In genomic region chr3:124730129-124730919, GRCh38 we compare ENCODE assay signal across 9 cellular contexts. TPM values are rescaled to one million over a fixed set of nuclear protein-coding genes. Genes with fewer than 3 reads are reported as not detected.
DNase-seq lines count a peak whose midpoint lies in the region; ATAC-seq, FAIRE-seq and TF ChIP-seq lines count a peak whose summit lies in the region.
"Had no signal": no experiment of that assay in that cellular context is flagged by ENCODE, and none has a peak within 500 bp of the region (broad histone marks: within the 10 kb centered on the region; RNA-seq: fewer than 3 reads in every experiment).

Gene UMPS (plus strand): TSS chr3:124730452. CDS start chr3:124730472, 20 bp downstream.

- H3K4me3 ChIP-seq in BE2C (ENCODE audit: low read depth, low read length) = peak within 1 kb of the TSS; percentile 100

- no peaks in the 10 kb centered on the region for H3K9me3 ChIP-seq in BE2C

- peaks cover 23% of the 10 kb centered on the region for H3K36me3 Mint-ChIP-seq in activated CD4-positive, alpha-beta T cell treated with anti-CD3 and anti-CD28 coated beads, Interleukin-2, amount 10 ng/mL, durations not matched to agents 24 days and 14 days (ENCODE audit: low read depth)
- peaks cover 11% of the 10 kb centered on the region for H3K36me3 Mint-ChIP-seq in dendritic cell treated with granulocyte-macrophage colony-stimulating factor and Interleukin-4, amounts not matched to agents 40 ng/mL and 50 ng/mL, for 4 days (ENCODE audit: low read depth)

- ATAC-seq in HG03442 (IDR thresholded peaks at IDR 0.05; ENCODE audit: unreplicated experiment) (peak; percentile 94), left lobe of liver (peak; percentile 99)

- peaks cover 15% of the 10 kb centered on the region for H3K36me3 ChIP-seq in BE2C

- peak within 1 kb of the TSS; percentile 100 for H3K4me3 Mint-ChIP-seq in activated CD4-positive, alpha-beta T cell treated with anti-CD3 and anti-CD28 coated beads, Interleukin-2, amount 10 ng/mL, durations not matched to agents 24 days and 14 days
- peak within 1 kb of the TSS; percentile 99 for H3K4me3 Mint-ChIP-seq in dendritic cell treated with granulocyte-macrophage colony-stimulating factor and Interleukin-4, amounts not matched to agents 40 ng/mL and 50 ng/mL, for 4 days

- H3K4me1 ChIP-seq in BE2C = no peaks in the 10 kb centered on the region

- intact Hi-C loops in activated CD4-positive, alpha-beta T cell treated with anti-CD3 and anti-CD28 coated beads, Interleukin-2, amount 10 ng/mL, durations not matched to agents 24 days and 14 days (cut with micrococcal nuclease) = loop anchor here (2.0 kb wide), 1 partner anchor 864 kb away; the partner anchor contains the start of gene OSBPL11
- intact Hi-C loops in dendritic cell treated with granulocyte-macrophage colony-stimulating factor and Interleukin-4, amounts not matched to agents 40 ng/mL and 50 ng/mL, for 4 days (cut with micrococcal nuclease) = no loop called here

- H3K9me3 Mint-ChIP-seq in activated CD4-positive, alpha-beta T cell treated with anti-CD3 and anti-CD28 coated beads, Interleukin-2, amount 10 ng/mL, durations not matched to agents 24 days and 14 days = peaks cover 5% of the 10 kb centered on the region
- no peaks in the 10 kb centered on the region for H3K9me3 Mint-ChIP-seq in dendritic cell treated with granulocyte-macrophage colony-stimulating factor and Interleukin-4, amounts not matched to agents 40 ng/mL and 50 ng/mL, for 4 days

- peak within 1 kb of the TSS; percentile 100 for H3K27ac Mint-ChIP-seq in activated CD4-positive, alpha-beta T cell treated with anti-CD3 and anti-CD28 coated beads, Interleukin-2, amount 10 ng/mL, durations not matched to agents 24 days and 14 days
- peak within 1 kb of the TSS; percentile 99 for H3K27ac Mint-ChIP-seq in dendritic cell treated with granulocyte-macrophage colony-stimulating factor and Interleukin-4, amounts not matched to agents 40 ng/mL and 50 ng/mL, for 4 days

- no peaks in the 10 kb centered on the region for H3K27me3 ChIP-seq in BE2C

- no peak for TF ChIP-seq CTCF in BE2C (IDR thresholded peaks at IDR 0.05; ENCODE audit: low read depth, low read length)

- peaks cover 22% of the 10 kb centered on the region for H3K4me1 Mint-ChIP-seq in activated CD4-positive, alpha-beta T cell treated with anti-CD3 and anti-CD28 coated beads, Interleukin-2, amount 10 ng/mL, durations not matched to agents 24 days and 14 days
- H3K4me1 Mint-ChIP-seq in dendritic cell treated with granulocyte-macrophage colony-stimulating factor and Interleukin-4, amounts not matched to agents 40 ng/mL and 50 ng/mL, for 4 days (ENCODE audit: low read depth) = peaks cover 21% of the 10 kb centered on the region

- peaks cover 17% of the 10 kb centered on the region for H3K27me3 Mint-ChIP-seq in activated CD4-positive, alpha-beta T cell treated with anti-CD3 and anti-CD28 coated beads, Interleukin-2, amount 10 ng/mL, durations not matched to agents 24 days and 14 days
- H3K27me3 Mint-ChIP-seq in dendritic cell treated with granulocyte-macrophage colony-stimulating factor and Interleukin-4, amounts not matched to agents 40 ng/mL and 50 ng/mL, for 4 days = peaks cover 17% of the 10 kb centered on the region

- FAIRE-seq in GM19239 (lab: Jason Lieb, UNC) = peak; percentile 95
- FAIRE-seq: colon had no signal

- peak; percentile 94 for DNase-seq in BE2C
- DNase-seq in GM19239 (ENCODE audit: insufficient read length, low spot score) = peak; percentile 81
- DNase-seq in NCI-H524 treated with DMSO at 0.1 percent for 48 hours (lab: John Stamatoyannopoulos, UW) = peak; percentile 75
- peak; percentile 98 for DNase-seq in activated CD4-positive, alpha-beta T cell treated with anti-CD3 and anti-CD28 coated beads, Interleukin-2, amount 10 ng/mL, durations not matched to agents 24 days and 14 days
- DNase-seq in left lobe of liver (ENCODE audit: low spot score) = peak; percentile 93
- peak; percentile 91 for DNase-seq in stimulated activated CD4-positive, alpha-beta T cell treated with anti-CD3 and anti-CD28 coated beads, Interleukin-2, amount 100 ng/mL, for 4 hours (ENCODE audit: low read depth)

RNA-seq across cellular contexts. Expression of gene UMPS, which starts in this region (rescaled TPM):
- polyA plus RNA-seq in BE2C (2012; ENCODE audit: insufficient read depth, insufficient read length, low read depth) = 131 TPM
- 54.5 and 65.6 TPM in 2 replicates for total RNA-seq in activated CD4-positive, alpha-beta T cell treated with anti-CD3 and anti-CD28 coated beads, Interleukin-2, amount 10 ng/mL, durations not matched to agents 24 days and 14 days
- total RNA-seq in left lobe of liver = 20.8 TPM

Comparison
In these comparisons a context has a peak if more than half of its experiments do, and no peak if none do; other contexts are left out.
1. Peak in every context shown above with its lines: DNase-seq, ATAC-seq and H3K4me3 ChIP-seq.